In the genomic region with DNA sequence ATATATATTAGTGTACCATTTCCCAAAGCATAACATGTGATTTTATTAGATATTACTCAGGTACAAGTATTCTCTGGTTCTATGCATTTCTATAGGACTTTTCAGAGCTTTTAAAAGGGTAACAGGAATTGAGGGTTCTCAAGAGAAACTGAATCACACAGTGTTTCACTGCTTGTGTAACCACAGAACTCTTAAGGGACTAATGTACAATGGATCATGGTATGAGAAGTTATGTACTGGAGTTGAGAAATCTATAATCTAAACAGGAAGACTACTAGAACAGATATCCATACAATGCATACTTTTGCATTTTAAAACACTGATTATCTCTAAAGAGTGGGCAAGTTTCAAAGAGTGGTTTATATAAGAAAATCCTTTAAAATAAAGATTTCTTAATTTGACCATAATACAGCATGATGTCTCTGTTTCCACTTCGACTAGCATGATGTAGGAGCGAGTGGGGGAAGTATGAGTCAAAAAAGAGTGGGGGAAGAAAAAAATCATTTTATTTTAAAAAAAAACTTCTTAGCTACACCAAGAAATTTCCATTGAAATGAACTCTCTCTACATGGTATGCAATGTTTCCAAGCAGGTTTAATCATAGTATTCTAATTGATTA, we compare ENCODE assay signal across 13 cellular contexts.
DNase-seq lines count a peak whose midpoint lies in the region; ATAC-seq and TF ChIP-seq lines count a peak whose summit lies in the region.
"Had no signal": no experiment of that assay in that cellular context is flagged by ENCODE, and none has a peak within 500 bp of the region (broad histone marks: within the 10 kb centered on the region; RNA-seq: fewer than 3 reads in every experiment).

No MANE protein-coding gene starts in this region.

- TF ChIP-seq CTCF in RWPE2 (IDR thresholded peaks at IDR 0.05; ENCODE audit: poor library complexity, severe bottlenecking), result no peak
- no peak for TF ChIP-seq CTCF in epithelial cell of esophagus (IDR thresholded peaks at IDR 0.05; ENCODE audit: insufficient read depth, low read depth, low read length, missing control alignments)

- H3K4me1 Mint-ChIP-seq in activated T-cell treated with anti-CD3 and anti-CD28 coated beads, Interleukin-2, amount 50 U/mL, for 24 hours (ENCODE audit: low read depth), result peaks cover 58% of the 10 kb centered on the region
- H3K4me1 Mint-ChIP-seq in stimulated activated effector memory CD8-positive, alpha-beta T cell treated with anti-CD3 and anti-CD28 coated beads, Interleukin-12 subunit alpha, Interleukin-12 subunit beta, amount 100 ng/mL, for 72 hours, result peaks cover 11% of the 10 kb centered on the region
- H3K4me1 Mint-ChIP-seq: endodermal cell had no signal

- no peaks in the 10 kb centered on the region for H3K27me3 Mint-ChIP-seq in activated T-cell treated with anti-CD3 and anti-CD28 coated beads, Interleukin-2, amount 50 U/mL, for 24 hours

- H3K36me3 Mint-ChIP-seq in activated T-cell treated with anti-CD3 and anti-CD28 coated beads, Interleukin-2, amount 50 U/mL, for 24 hours (ENCODE audit: low read depth), result peaks cover 28% of the 10 kb centered on the region
- no peaks in the 10 kb centered on the region for H3K36me3 Mint-ChIP-seq in stimulated activated effector memory CD8-positive, alpha-beta T cell treated with anti-CD3 and anti-CD28 coated beads, Interleukin-12 subunit alpha, Interleukin-12 subunit beta, amount 100 ng/mL, for 72 hours

- DNase-seq in activated T-cell treated with anti-CD3 and anti-CD28 coated beads, Interleukin-2, amount 50 U/mL, for 24 hours, result no peak
- no peak for DNase-seq in activated T-cell treated with anti-CD3 and anti-CD28 coated beads, Interleukin-2, amount 50 U/mL, for 1 hour
- DNase-seq in RWPE2 (ENCODE audit: low spot score) (no peak), epithelial cell of esophagus (ENCODE audit: low read depth) (peak; percentile 38)
- DNase-seq in stimulated activated effector memory CD8-positive, alpha-beta T cell treated with anti-CD3 and anti-CD28 coated beads, Interleukin-12 subunit alpha, Interleukin-12 subunit beta, amount 100 ng/mL, for 72 hours (ENCODE audit: low spot score in 2 of 2), result no peak
- DNase-seq in effector CD8-positive, alpha-beta T cell (lab: John Stamatoyannopoulos, UW), result no peak
- no peak for DNase-seq in central memory CD4-positive, alpha-beta T cell
- DNase-seq: endodermal cell, GOT3, heart left ventricle, mucosa of descending colon, NCI-H446 had no signal

- H3K27me3 ChIP-seq in RWPE2 (ENCODE audit: insufficient read depth, poor library complexity, severe bottlenecking), result no peaks in the 10 kb centered on the region
- H3K27me3 ChIP-seq: heart left ventricle had no signal

- peak overlapping the region; percentile 91 for H3K27ac Mint-ChIP-seq in activated T-cell treated with anti-CD3 and anti-CD28 coated beads, Interleukin-2, amount 50 U/mL, for 24 hours
- H3K27ac Mint-ChIP-seq in stimulated activated effector memory CD8-positive, alpha-beta T cell treated with anti-CD3 and anti-CD28 coated beads, Interleukin-12 subunit alpha, Interleukin-12 subunit beta, amount 100 ng/mL, for 72 hours, result no peak overlapping the region
- H3K27ac Mint-ChIP-seq: endodermal cell had no signal

- H3K4me3 ChIP-seq in RWPE2 (ENCODE audit: severe bottlenecking) (no peak overlapping the region), epithelial cell of esophagus (ENCODE audit: low read length) (no peak overlapping the region)
- H3K4me3 ChIP-seq: heart left ventricle, mucosa of descending colon had no signal

- ATAC-seq in RWPE2 (ENCODE audit: low read depth), result peak; percentile 45; the same call in 1 of the 3 replicates
- peak; percentile 83 for ATAC-seq in stimulated activated effector memory CD8-positive, alpha-beta T cell treated with anti-CD3 and anti-CD28 coated beads, Interleukin-12 subunit alpha, Interleukin-12 subunit beta, amount 100 ng/mL, for 72 hours
- no peak for ATAC-seq in HG02798 (IDR thresholded peaks at IDR 0.05; ENCODE audit: poor library complexity, unreplicated experiment)
- ATAC-seq: heart left ventricle, mucosa of descending colon had no signal

- H3K27ac ChIP-seq in RWPE2 (ENCODE audit: poor library complexity, severe bottlenecking), result no peak overlapping the region
- H3K27ac ChIP-seq: heart left ventricle had no signal

- H3K9me3 ChIP-seq in RWPE2 (ENCODE audit: severe bottlenecking), result no peaks in the 10 kb centered on the region
- H3K9me3 ChIP-seq: mucosa of descending colon had no signal

- H3K4me3 Mint-ChIP-seq in activated T-cell treated with anti-CD3 and anti-CD28 coated beads, Interleukin-2, amount 50 U/mL, for 24 hours, result peak overlapping the region; percentile 47
- no peak overlapping the region for H3K4me3 Mint-ChIP-seq in stimulated activated effector memory CD8-positive, alpha-beta T cell treated with anti-CD3 and anti-CD28 coated beads, Interleukin-12 subunit alpha, Interleukin-12 subunit beta, amount 100 ng/mL, for 72 hours
- H3K4me3 Mint-ChIP-seq: endodermal cell had no signal

- no peaks in the 10 kb centered on the region for H3K4me1 ChIP-seq in RWPE2 (ENCODE audit: insufficient read depth, poor library complexity, severe bottlenecking)

- no peaks in the 10 kb centered on the region for H3K36me3 ChIP-seq in RWPE2 (ENCODE audit: low read depth)
- H3K36me3 ChIP-seq: heart left ventricle had no signal

- no peaks in the 10 kb centered on the region for H3K9me3 Mint-ChIP-seq in activated T-cell treated with anti-CD3 and anti-CD28 coated beads, Interleukin-2, amount 50 U/mL, for 24 hours
- no peaks in the 10 kb centered on the region for H3K9me3 Mint-ChIP-seq in stimulated activated effector memory CD8-positive, alpha-beta T cell treated with anti-CD3 and anti-CD28 coated beads, Interleukin-12 subunit alpha, Interleukin-12 subunit beta, amount 100 ng/mL, for 72 hours
